ENCODE assay signal across 8 cellular contexts in genomic region chr19:42433503-42434260, GRCh38. TPM values are rescaled to one million over a fixed set of nuclear protein-coding genes. Genes with fewer than 3 reads are reported as not detected.
DNase-seq lines count a peak whose midpoint lies in the region; ATAC-seq and TF ChIP-seq lines count a peak whose summit lies in the region.

No MANE protein-coding gene starts in this region.

- peak overlapping the region; percentile 26 for H3K27ac ChIP-seq in hepatocyte

- no peak overlapping the region for H3K4me2 ChIP-seq in hepatocyte

- H3K27me3 ChIP-seq in hepatocyte: no peaks in the 10 kb centered on the region

- no peaks in the 10 kb centered on the region for H3K4me1 ChIP-seq in hepatocyte (ENCODE audit: insufficient read depth)

- H3K4me3 ChIP-seq in hepatocyte: no peak overlapping the region

- peak; percentile 68 for DNase-seq in Caki2 (ENCODE audit: low read depth)
- DNase-seq in HUDEP-2 (lab: John Stamatoyannopoulos, UW; ENCODE audit: unreplicated experiment in 76 of 76): peak in 73 of 76 experiments; percentile 24 to 93 (median 82)
- peak; percentile 52 for DNase-seq in T follicular helper cell (ENCODE audit: low read depth)
- DNase-seq in amniotic epithelial cell (ENCODE audit: low read depth): peak; percentile 81
- DNase-seq in hepatocyte (ENCODE audit: low spot score): peak; percentile 85
- peak; percentile 92 for DNase-seq in sciatic nerve (ENCODE audit: low spot score)

- no peaks in the 10 kb centered on the region for H4K20me1 ChIP-seq in hepatocyte (ENCODE audit: insufficient read depth, poor library complexity, severe bottlenecking)

- ATAC-seq in sciatic nerve: peak; percentile 94
- ATAC-seq in HG03469 (IDR thresholded peaks at IDR 0.05; ENCODE audit: unreplicated experiment): no peak
- no peak for ATAC-seq in GM19455 (IDR thresholded peaks at IDR 0.05; ENCODE audit: unreplicated experiment)

- H3K9me3 ChIP-seq in hepatocyte (ENCODE audit: low read depth): no peaks in the 10 kb centered on the region

- H3K36me3 ChIP-seq in hepatocyte (replicated peaks; ENCODE audit: insufficient read depth, low read depth): no peaks in the 10 kb centered on the region

- H3K79me2 ChIP-seq in hepatocyte: no peaks in the 10 kb centered on the region

- 38% methylated on average over 9 of the region's 9 CpGs for WGBS in hepatocyte (ENCODE audit: low lambda C conversion rate, missing lambda C conversion rate)

- intact Hi-C loops in sciatic nerve (cut with DNase I): no loop called here

- no peak overlapping the region for H2AFZ ChIP-seq in hepatocyte

- peak; percentile 68 for TF ChIP-seq CTCF in hepatocyte (IDR thresholded peaks at IDR 0.05; ENCODE audit: poor library complexity)

- in situ Hi-C loops in Caki2 (cut with HindIII; ENCODE audit: low pct_unique_long_range_greater_than_20kb, low sequenced_read_pairs): loop anchor here (25.0 kb wide), 1 partner anchor 321 kb away; no protein-coding TSS in a partner anchor

- no peaks in the 10 kb centered on the region for H3K9me2 ChIP-seq in hepatocyte (replicated peaks; ENCODE audit: insufficient read depth)

RNA-seq across cellular contexts. Expression of gene LIPE, which starts 6.5 kb away (rescaled TPM):
- 5.7 and 13.1 TPM in 2 replicates for total RNA-seq in Caki2 (2014; rRNA removed; shearing (Covaris generic); ENCODE audit: low replicate concordance)
- total RNA-seq in hepatocyte (6.4 and 11.2 TPM in 2 replicates), sciatic nerve (34.0 TPM)
- polyA plus RNA-seq in hepatocyte: 5.4 and 7.1 TPM in 2 replicates

RNA-seq across cellular contexts. Expression of gene CXCL17, which starts 9.1 kb away (rescaled TPM):
- not detected in 2 replicates for total RNA-seq in Caki2 (2014; rRNA removed; shearing (Covaris generic); ENCODE audit: low replicate concordance)
- total RNA-seq in hepatocyte (4.4 and 6.7 TPM in 2 replicates), sciatic nerve (0.31 TPM)
- polyA plus RNA-seq in hepatocyte: 15.3 and 16.7 TPM in 2 replicates

RNA-seq across cellular contexts. Expression of gene CNFN, which starts 43.6 kb away (rescaled TPM):
- 22.1 TPM in 1 of 2 replicates, not detected in the other for total RNA-seq in Caki2 (2014; rRNA removed; shearing (Covaris generic); ENCODE audit: low replicate concordance)
- total RNA-seq in hepatocyte (0.93 TPM in 1 of 2 replicates, not detected in the other), sciatic nerve (0.76 TPM)
- 8.3 and 8.8 TPM in 2 replicates for polyA plus RNA-seq in hepatocyte
